Comparison of ENCODE assay signal across 13 cellular contexts in genomic region chr6:118843685-118844390, GRCh38. TPM values are rescaled to one million over a fixed set of nuclear protein-coding genes. Genes with fewer than 3 reads are reported as not detected.
DNase-seq lines count a peak whose midpoint lies in the region; ATAC-seq and TF ChIP-seq lines count a peak whose summit lies in the region.
"Had no signal": no experiment of that assay in that cellular context is flagged by ENCODE, and none has a peak within 500 bp of the region (broad histone marks: within the 10 kb centered on the region; RNA-seq: fewer than 3 reads in every experiment).

No MANE protein-coding gene starts in this region.

- H3K9me2 ChIP-seq in Karpas-422 (replicated peaks; ENCODE audit: insufficient read depth, low read length): no peaks in the 10 kb centered on the region

- TF ChIP-seq CTCF in natural killer cell (IDR thresholded peaks at IDR 0.05) (no peak), uterus (IDR thresholded peaks at IDR 0.05) (no peak)

- no peaks in the 10 kb centered on the region for H4K20me1 ChIP-seq in Karpas-422 (ENCODE audit: insufficient read depth, low read depth, low read length)

- DNase-seq in natural killer cell treated with Interleukin-12 subunit alpha and Interleukin-12 subunit beta and Interleukin-15 and Interleukin-18, amount 100 ng/mL, for 72 hours (ENCODE audit: low spot score): no peak
- DNase-seq in natural killer cell (no peak), Karpas-422 (peak; percentile 92), Right ventricle myocardium superior (no peak), uterus (no peak), amygdala (lab: John Stamatoyannopoulos, UW) (no peak)
- DNase-seq: cortex of kidney, islet precursor cell, NCI-H446, testis had no signal

- H2AFZ ChIP-seq in Karpas-422 (ENCODE audit: low read length): no peak overlapping the region

- H3K9me3 Mint-ChIP-seq in natural killer cell treated with Interleukin-12 subunit alpha and Interleukin-12 subunit beta and Interleukin-15 and Interleukin-18, amount 100 ng/mL, for 72 hours: peaks cover 4% of the 10 kb centered on the region
- peaks cover 2 to 4% of the 10 kb centered on the region in 2 donors for H3K9me3 Mint-ChIP-seq in natural killer cell
- H3K9me3 Mint-ChIP-seq in stimulated activated naive CD8-positive, alpha-beta T cell treated with anti-CD3 and anti-CD28 coated beads, Interleukin-15, Interleukin-2, amounts not matched to agents 100 ng/mL and 50 ng/mL, for 24 hours: peaks cover 7% of the 10 kb centered on the region

- peak overlapping the region; percentile 47 to 89 for H3K27ac Mint-ChIP-seq in natural killer cell treated with Interleukin-12 subunit alpha and Interleukin-12 subunit beta and Interleukin-15 and Interleukin-18, amount 100 ng/mL, for 72 hours
- H3K27ac Mint-ChIP-seq in natural killer cell: no peak overlapping the region
- peak overlapping the region; percentile 92 for H3K27ac Mint-ChIP-seq in stimulated activated naive CD8-positive, alpha-beta T cell treated with anti-CD3 and anti-CD28 coated beads, Interleukin-15, Interleukin-2, amounts not matched to agents 100 ng/mL and 50 ng/mL, for 24 hours

- H3K36me3 ChIP-seq in Karpas-422 (ENCODE audit: insufficient read depth, low read length) (peaks cover 7% of the 10 kb centered on the region; the same call in 1 of the 2 replicates), uterus (no peaks in the 10 kb centered on the region)

- no peak for TF ChIP-seq POLR2A in uterus (IDR thresholded peaks at IDR 0.05)

- peak overlapping the region; percentile 83 for H3K4me2 ChIP-seq in Karpas-422 (ENCODE audit: low read depth, low read length, poor library complexity, severe bottlenecking)

- H3K4me1 Mint-ChIP-seq in natural killer cell treated with Interleukin-12 subunit alpha and Interleukin-12 subunit beta and Interleukin-15 and Interleukin-18, amount 100 ng/mL, for 72 hours (ENCODE audit: low read depth in 2 of 2): peaks cover 21 to 30% of the 10 kb centered on the region in 2 donors
- peaks cover 8 to 31% of the 10 kb centered on the region in 2 donors for H3K4me1 Mint-ChIP-seq in natural killer cell
- H3K4me1 Mint-ChIP-seq in stimulated activated naive CD8-positive, alpha-beta T cell treated with anti-CD3 and anti-CD28 coated beads, Interleukin-15, Interleukin-2, amounts not matched to agents 100 ng/mL and 50 ng/mL, for 24 hours (ENCODE audit: low read depth): peaks cover 38% of the 10 kb centered on the region

- no peaks in the 10 kb centered on the region for H3K27me3 Mint-ChIP-seq in natural killer cell treated with Interleukin-12 subunit alpha and Interleukin-12 subunit beta and Interleukin-15 and Interleukin-18, amount 100 ng/mL, for 72 hours
- H3K27me3 Mint-ChIP-seq in natural killer cell (ENCODE audit: low read depth in 2 of 2): no peaks in the 10 kb centered on the region
- H3K27me3 Mint-ChIP-seq in stimulated activated naive CD8-positive, alpha-beta T cell treated with anti-CD3 and anti-CD28 coated beads, Interleukin-15, Interleukin-2, amounts not matched to agents 100 ng/mL and 50 ng/mL, for 24 hours: no peaks in the 10 kb centered on the region

- H3K4me1 ChIP-seq in Karpas-422 (ENCODE audit: low read length): peaks cover 65% of the 10 kb centered on the region
- H3K4me1 ChIP-seq in uterus: no peaks in the 10 kb centered on the region
- H3K4me1 ChIP-seq: testis had no signal

- H3K4me3 Mint-ChIP-seq in natural killer cell treated with Interleukin-12 subunit alpha and Interleukin-12 subunit beta and Interleukin-15 and Interleukin-18, amount 100 ng/mL, for 72 hours: peak overlapping the region; percentile 81
- no peak overlapping the region for H3K4me3 Mint-ChIP-seq in natural killer cell
- peak overlapping the region; percentile 67 for H3K4me3 Mint-ChIP-seq in stimulated activated naive CD8-positive, alpha-beta T cell treated with anti-CD3 and anti-CD28 coated beads, Interleukin-15, Interleukin-2, amounts not matched to agents 100 ng/mL and 50 ng/mL, for 24 hours

- ATAC-seq in natural killer cell treated with Interleukin-12 subunit alpha and Interleukin-12 subunit beta and Interleukin-15 and Interleukin-18, amount 100 ng/mL, for 72 hours: peak; percentile 85 to 87
- ATAC-seq in natural killer cell: no peak
- peak; percentile 86 for ATAC-seq in HG02642 (IDR thresholded peaks at IDR 0.05; ENCODE audit: poor library complexity, unreplicated experiment)
- ATAC-seq in Right ventricle myocardium superior (ENCODE audit: poor library complexity): no peak
- ATAC-seq: HCT116 had no signal

- no peaks in the 10 kb centered on the region for H3K27me3 ChIP-seq in Karpas-422 (ENCODE audit: low read length)
- no peaks in the 10 kb centered on the region for H3K27me3 ChIP-seq in uterus
- H3K27me3 ChIP-seq: testis had no signal

- H3K9me3 ChIP-seq in Karpas-422 (ENCODE audit: low read length) (no peaks in the 10 kb centered on the region), uterus (no peaks in the 10 kb centered on the region)
- H3K9me3 ChIP-seq: testis had no signal

- H3K27ac ChIP-seq in Karpas-422 (ENCODE audit: low read length): peak overlapping the region; percentile 99
- no peak overlapping the region for H3K27ac ChIP-seq in uterus
- H3K27ac ChIP-seq: testis had no signal

- H3K79me2 ChIP-seq in Karpas-422 (ENCODE audit: low read length): peaks cover 56% of the 10 kb centered on the region

- peak overlapping the region; percentile 71 for H3K9ac ChIP-seq in Karpas-422 (ENCODE audit: low read length)

- H3K4me3 ChIP-seq in Karpas-422 (ENCODE audit: low read length) (peak overlapping the region; percentile 54), uterus (no peak overlapping the region)
- H3K4me3 ChIP-seq: testis had no signal

- intact Hi-C loops in natural killer cell (cut with micrococcal nuclease): no loop called here
- intact Hi-C loops in Right ventricle myocardium superior (cut with DNase I): no loop called here
- intact Hi-C loops in uterus (cut with DNase I; ENCODE audit: low total_unique reads): no loop called here

- H3K36me3 Mint-ChIP-seq in natural killer cell treated with Interleukin-12 subunit alpha and Interleukin-12 subunit beta and Interleukin-15 and Interleukin-18, amount 100 ng/mL, for 72 hours: peaks cover 5% of the 10 kb centered on the region
- peaks cover 7% of the 10 kb centered on the region for H3K36me3 Mint-ChIP-seq in natural killer cell
- peaks cover 39% of the 10 kb centered on the region for H3K36me3 Mint-ChIP-seq in stimulated activated naive CD8-positive, alpha-beta T cell treated with anti-CD3 and anti-CD28 coated beads, Interleukin-15, Interleukin-2, amounts not matched to agents 100 ng/mL and 50 ng/mL, for 24 hours (ENCODE audit: low read depth)

RNA-seq across cellular contexts. Expression of gene ASF1A, which starts 50.1 kb away (rescaled TPM):
- 10 to 100 TPM; 15.9 to 36.4 TPM for total RNA-seq in natural killer cell treated with Interleukin-12 subunit alpha and Interleukin-12 subunit beta and Interleukin-15 and Interleukin-18, amount 100 ng/mL, for 72 hours
- total RNA-seq in natural killer cell (10 to 100 TPM in 2 of 3 donors, 1 to 10 TPM in 1; 9.2 to 14.5 (median 10.8) TPM), Right ventricle myocardium superior (26.0 TPM), uterus (10 to 100 TPM in 3 of 4 donors, 1 to 10 TPM in 1; 2.8 to 47.0 (median 15.5) TPM)
- total RNA-seq in Karpas-422 (2014; rRNA removed; shearing (Covaris generic); ENCODE audit: low replicate concordance): 79.9 and 90.8 TPM in 2 replicates

Comparison
In these comparisons a context has a peak if more than half of its experiments do, and no peak if none do; other contexts are left out.
1. ATAC-seq: peak in natural killer cell treated with Interleukin-12 subunit alpha and Interleukin-12 subunit beta and Interleukin-15 and Interleukin-18, amount 100 ng/mL, for 72 hours (2 of 2) and HG02642 (single experiment); none in natural killer cell (0 of 3) and Right ventricle myocardium superior (single experiment).
2. H3K27ac Mint-ChIP-seq: peak in natural killer cell treated with Interleukin-12 subunit alpha and Interleukin-12 subunit beta and Interleukin-15 and Interleukin-18, amount 100 ng/mL, for 72 hours (2 of 2) and stimulated activated naive CD8-positive, alpha-beta T cell treated with anti-CD3 and anti-CD28 coated beads, Interleukin-15, Interleukin-2, amounts not matched to agents 100 ng/mL and 50 ng/mL, for 24 hours (single experiment); none in natural killer cell (0 of 2).